30 cellular contexts compared by ENCODE assay signal in genomic region chr1:22660716-22661241, GRCh38. TPM values are rescaled to one million over a fixed set of nuclear protein-coding genes. Genes with fewer than 3 reads are reported as not detected.
A peak's percentile ranks its signal among the peaks of the same experiment; 100 is the strongest.
DNase-seq lines count a peak whose midpoint lies in the region; ATAC-seq, FAIRE-seq and TF ChIP-seq lines count a peak whose summit lies in the region.
"Had no signal": no experiment of that assay in that cellular context is flagged by ENCODE, and none has a peak within 500 bp of the region (broad histone marks: within the 10 kb centered on the region; RNA-seq: fewer than 3 reads in every experiment).

No MANE protein-coding gene starts in this region.

- H4K20me1 ChIP-seq in K562 (replicated peaks; ENCODE audit: control insufficient read depth, insufficient read depth, low read length) (peaks cover 6% of the 10 kb centered on the region), osteoblast (ENCODE audit: insufficient read depth, low read length) (no peaks in the 10 kb centered on the region)
- H4K20me1 ChIP-seq: BLaER1 had no signal

- H3K79me2 ChIP-seq in K562 (ENCODE audit: control insufficient read depth, insufficient read depth, low read length) = no peaks in the 10 kb centered on the region
- no peaks in the 10 kb centered on the region for H3K79me2 ChIP-seq in osteoblast (ENCODE audit: insufficient read depth, low read length)

- intact Hi-C loops in K562 (cut with micrococcal nuclease) = no loop called here

- in situ Hi-C loops in K562 (cut with MboI) = no loop called here

- TF ChIP-seq CTCF in HEK293 (tag by site-specific recombination; IDR thresholded peaks at IDR 0.05) (no peak), K562 (IDR thresholded peaks at IDR 0.05 in 2 of 3, conservative IDR thresholded peaks at IDR 0.05 in 1 of 3; ENCODE audit: insufficient read depth in 2 of 3, low read depth in 1 of 3, low read length in 3 of 3) (no peak), osteoblast (IDR thresholded peaks at IDR 0.05; ENCODE audit: extremely low read depth, low read depth, low read length) (no peak), progenitor cell of endocrine pancreas (IDR thresholded peaks at IDR 0.05; ENCODE audit: unreplicated experiment) (no peak)

- no peak for ATAC-seq in K562
- ATAC-seq: GM12878 had no signal

- H3K27ac ChIP-seq in HEK293 (ENCODE audit: extremely low read depth, low read depth, low read length) = no peak overlapping the region
- no peak overlapping the region for H3K27ac ChIP-seq in K562 (ENCODE audit: extremely low read depth, low read depth, low read length)
- H3K27ac ChIP-seq in osteoblast (ENCODE audit: low read depth, low read length) = no peak overlapping the region
- H3K27ac ChIP-seq: BLaER1 had no signal

- TF ChIP-seq RAD21 in K562 (CRISPR knock-in tag; conservative IDR thresholded peaks at IDR 0.05 in 1 of 2, IDR thresholded peaks at IDR 0.05 in 1 of 2) = no peak

- no peak overlapping the region for H3K27ac Mint-ChIP-seq in progenitor cell of endocrine pancreas
- H3K27ac Mint-ChIP-seq: CD14-positive monocyte; CD4-positive, alpha-beta memory T cell; CD4-positive, CD25-positive, alpha-beta regulatory T cell; CD8-positive, alpha-beta memory T cell had no signal

- no peak for TF ChIP-seq EP300 in K562 (IDR thresholded peaks at IDR 0.05; ENCODE audit: low read length)

- H3K9me3 Mint-ChIP-seq in progenitor cell of endocrine pancreas (ENCODE audit: low read depth) = no peaks in the 10 kb centered on the region
- H3K9me3 Mint-ChIP-seq: CD8-positive, alpha-beta memory T cell had no signal

- DNase-seq in K562 (ENCODE audit: extremely low read depth in 1 of 4, low spot score in 3 of 4) (no peak), osteoblast (ENCODE audit: insufficient read length, low spot score, missing footprints) (peak; percentile 69), progenitor cell of endocrine pancreas (ENCODE audit: low spot score, unreplicated experiment) (no peak), NCI-H82 treated with DMSO at 0.1 percent for 48 hours (lab: John Stamatoyannopoulos, UW; ENCODE audit: unreplicated experiment) (no peak)
- DNase-seq: 8988T; ACHN; BE2C; C1 segment of cervical spinal cord; CD4-positive, alpha-beta memory T cell; CD4-positive, CD25-positive, alpha-beta regulatory T cell; CD8-positive, alpha-beta memory T cell; COR-L47; DMS 273 treated with DMSO at 0.1 percent for 48 hours; DMS153; DMS53; DMS79; DND-41; EL; GDM1 had no signal

- H2AFZ ChIP-seq in K562 (ENCODE audit: low read depth, low read length) = no peak overlapping the region
- H2AFZ ChIP-seq in osteoblast (ENCODE audit: low read length) = no peak overlapping the region

- H3K4me1 ChIP-seq in HEK293 (ENCODE audit: control insufficient read depth, insufficient read depth, low read length) (no peaks in the 10 kb centered on the region), K562 (replicated peaks in 1 of 2; ENCODE audit: control insufficient read depth in 2 of 2, insufficient read depth in 2 of 2, low read length in 2 of 2) (peaks cover 0 to 4% of the 10 kb centered on the region in 2 experiments; a peak in 1 of 5 replicates), osteoblast (ENCODE audit: insufficient read depth, low read length) (no peaks in the 10 kb centered on the region)
- H3K4me1 ChIP-seq: BE2C, BLaER1 had no signal

- peaks cover 3 to 31% of the 10 kb centered on the region in 2 experiments; a peak in 4 of 5 replicates for H3K27me3 ChIP-seq in K562 (ENCODE audit: control insufficient read depth in 2 of 2, insufficient read depth in 2 of 2, low read length in 2 of 2)
- peaks cover 23% of the 10 kb centered on the region for H3K27me3 ChIP-seq in osteoblast (ENCODE audit: insufficient read depth, low read length)
- H3K27me3 ChIP-seq: BE2C, BLaER1 had no signal

- H3K4me2 ChIP-seq in K562 (ENCODE audit: insufficient read depth, low read length) (no peak overlapping the region), osteoblast (ENCODE audit: insufficient read depth, low read length) (no peak overlapping the region)
- H3K4me2 ChIP-seq: BLaER1 had no signal

- H3K36me3 Mint-ChIP-seq in progenitor cell of endocrine pancreas (ENCODE audit: insufficient read depth) = no peaks in the 10 kb centered on the region
- H3K36me3 Mint-ChIP-seq: CD14-positive monocyte; CD4-positive, alpha-beta memory T cell; CD4-positive, CD25-positive, alpha-beta regulatory T cell had no signal

- no peak for TF ChIP-seq POLR2A in K562 (conservative IDR thresholded peaks at IDR 0.05)

- WGBS in K562 (ENCODE audit: insufficient coverage, low coverage, missing lambda C conversion rate) = 1% methylated on average over 18 of the region's 19 CpGs

- H3K4me3 ChIP-seq in HEK293 (ENCODE audit: low read depth, low read length) (no peak overlapping the region), K562 (no peak overlapping the region), osteoblast (ENCODE audit: insufficient read depth, low read length) (no peak overlapping the region)
- H3K4me3 ChIP-seq: BLaER1, GM12878 had no signal

- H3K9ac ChIP-seq in K562 (ENCODE audit: insufficient read depth in 1 of 2, low read depth in 2 of 2, low read length in 2 of 2) = no peak overlapping the region
- H3K9ac ChIP-seq: BLaER1 had no signal

- peaks cover 30% of the 10 kb centered on the region for H3K27me3 Mint-ChIP-seq in progenitor cell of endocrine pancreas

- H3K9me1 ChIP-seq in K562 (ENCODE audit: control insufficient read depth, insufficient read depth, low read length) = no peaks in the 10 kb centered on the region

- H3K9me3 ChIP-seq in HEK293 (ENCODE audit: control insufficient read depth, insufficient read depth, low read depth, low read length) (no peaks in the 10 kb centered on the region), K562 (replicated peaks; ENCODE audit: control insufficient read depth, insufficient read depth, low read depth, low read length) (no peaks in the 10 kb centered on the region), osteoblast (ENCODE audit: low read depth, low read length) (no peaks in the 10 kb centered on the region)
- H3K9me3 ChIP-seq: BE2C, BLaER1 had no signal

- no peak overlapping the region for H3K4me3 Mint-ChIP-seq in progenitor cell of endocrine pancreas (ENCODE audit: low read depth)
- H3K4me3 Mint-ChIP-seq: CD14-positive monocyte; CD4-positive, alpha-beta memory T cell; CD4-positive, CD25-positive, alpha-beta regulatory T cell; CD8-positive, alpha-beta memory T cell had no signal

- H3K36me3 ChIP-seq in HEK293 (ENCODE audit: control insufficient read depth in 2 of 2, insufficient read depth in 1 of 2, low read length in 2 of 2) (no peaks in the 10 kb centered on the region), K562 (ENCODE audit: control insufficient read depth, insufficient read depth, low read length) (no peaks in the 10 kb centered on the region), osteoblast (ENCODE audit: insufficient read depth, low read length) (no peaks in the 10 kb centered on the region)
- H3K36me3 ChIP-seq: BE2C, BLaER1 had no signal

- no TSS peak for BruUV-seq in K562 (replicated peaks; lab: Mats Ljungman, UMichigan)

- CTCF ChIA-PET in HEK293 (lab: Yijun Ruan, JAX) = no interaction called here
- CTCF ChIA-PET in K562 (lab: Yijun Ruan, JAX; ENCODE audit: low intra/inter-chr PET ratio) = no interaction called here

- POLR2A ChIA-PET in HEK293 (lab: Yijun Ruan, JAX) = no interaction called here
- POLR2A ChIA-PET in K562 (lab: Yijun Ruan, JAX) = no interaction called here

- no peaks in the 10 kb centered on the region for H3K4me1 Mint-ChIP-seq in progenitor cell of endocrine pancreas (ENCODE audit: low read depth)
- H3K4me1 Mint-ChIP-seq: CD14-positive monocyte; CD4-positive, alpha-beta memory T cell; CD4-positive, CD25-positive, alpha-beta regulatory T cell; CD8-positive, alpha-beta memory T cell had no signal

- FAIRE-seq in K562 (lab: Jason Lieb, UNC) = no peak
- FAIRE-seq: A204.1, GM12878, GM12892, GM18507 had no signal

RNA-seq across cellular contexts. Expression of gene C1QB, which starts 7.7 kb away (rescaled TPM):
- total RNA-seq in K562 (2011; cell fraction: chromatin; rRNA removed; ENCODE audit: low replicate concordance) = not detected in 2 replicates
- total RNA-seq in K562 (2011; cell fraction: nucleolus; rRNA removed) = not detected in 2 replicates
- not detected in 2 replicates for total RNA-seq in K562 (2011; cell fraction: nucleoplasm; rRNA removed)
- total RNA-seq in K562 (2014; rRNA removed) = not detected in 2 replicates
- total RNA-seq in K562 (2014; rRNA removed; fragmentation: Illumina TruSeq; extraction: Trizol) = not detected in 2 replicates
- not detected in 2 replicates for total RNA-seq in K562 (2015; rRNA removed; fragmentation: Illumina TruSeq; extraction: Trizol)
- total RNA-seq in K562 (2021) = 0.51 and 0.55 TPM in 2 replicates
- not detected in 2 replicates for polyA plus RNA-seq in K562 (2011; rRNA removed)
- polyA plus RNA-seq in K562 (2011; cell fraction: cytosol; rRNA removed) = not detected in 2 replicates
- polyA plus RNA-seq in K562 (2011; cell fraction: nucleus; rRNA removed) = not detected in 2 replicates
- not detected in 2 replicates for polyA plus RNA-seq in K562 (2012)
- not detected in 2 replicates for polyA plus RNA-seq in K562 (2014; fragmentation: Illumina TruSeq; extraction: Trizol)
- not detected for polyA plus RNA-seq in K562 (2014; fragmentation: Nextera tagmentation; extraction: Ambion mirVana)
- not detected in 2 replicates for polyA plus RNA-seq in K562 (2014; rRNA removed)
- polyA minus RNA-seq in K562 (2011; rRNA and poly(A)+ RNA removed) = not detected in 2 replicates
- not detected in 2 replicates for polyA minus RNA-seq in K562 (2011; cell fraction: cytosol; rRNA and poly(A)+ RNA removed)
- polyA minus RNA-seq in K562 (2011; cell fraction: nucleus; rRNA and poly(A)+ RNA removed) = not detected in 2 replicates
- 0.72 TPM in 1 of 2 replicates, not detected in the other for total RNA-seq in osteoblast
- not detected in 2 replicates for total RNA-seq in progenitor cell of endocrine pancreas
- total RNA-seq: A673; CD4-positive, CD25-positive, alpha-beta regulatory T cell; Daoy; G401 had no signal
- polyA plus RNA-seq: AG04450; CD4-positive, alpha-beta memory T cell; CD4-positive, CD25-positive, alpha-beta regulatory T cell; CD8-positive, alpha-beta memory T cell; GM12878 had no signal

RNA-seq across cellular contexts. Expression of gene C1QC, which starts 17.3 kb away (rescaled TPM):
- total RNA-seq in K562 (2011; cell fraction: chromatin; rRNA removed; ENCODE audit: low replicate concordance) = not detected in 2 replicates
- total RNA-seq in K562 (2011; cell fraction: nucleolus; rRNA removed) = not detected in 2 replicates
- total RNA-seq in K562 (2011; cell fraction: nucleoplasm; rRNA removed) = not detected in 2 replicates
- not detected in 2 replicates for total RNA-seq in K562 (2014; rRNA removed)
- not detected in 2 replicates for total RNA-seq in K562 (2014; rRNA removed; fragmentation: Illumina TruSeq; extraction: Trizol)
- not detected in 2 replicates for total RNA-seq in K562 (2015; rRNA removed; fragmentation: Illumina TruSeq; extraction: Trizol)
- 0.47 and 0.69 TPM in 2 replicates for total RNA-seq in K562 (2021)
- polyA plus RNA-seq in K562 (2011; rRNA removed) = not detected in 2 replicates
- polyA plus RNA-seq in K562 (2011; cell fraction: cytosol; rRNA removed) = not detected in 2 replicates
- polyA plus RNA-seq in K562 (2011; cell fraction: nucleus; rRNA removed) = not detected in 2 replicates
- polyA plus RNA-seq in K562 (2012) = not detected in 2 replicates
- not detected in 2 replicates for polyA plus RNA-seq in K562 (2014; fragmentation: Illumina TruSeq; extraction: Trizol)
- polyA plus RNA-seq in K562 (2014; fragmentation: Nextera tagmentation; extraction: Ambion mirVana) = not detected
- polyA plus RNA-seq in K562 (2014; rRNA removed) = not detected in 2 replicates
- not detected in 2 replicates for polyA minus RNA-seq in K562 (2011; rRNA and poly(A)+ RNA removed)
- polyA minus RNA-seq in K562 (2011; cell fraction: cytosol; rRNA and poly(A)+ RNA removed) = not detected in 2 replicates
- not detected in 2 replicates for polyA minus RNA-seq in K562 (2011; cell fraction: nucleus; rRNA and poly(A)+ RNA removed)
- total RNA-seq in osteoblast = 2.2 TPM in 1 of 2 replicates, not detected in the other
- not detected in 2 replicates for total RNA-seq in progenitor cell of endocrine pancreas
- total RNA-seq: A673; CD4-positive, CD25-positive, alpha-beta regulatory T cell; Daoy; G401 had no signal
- polyA plus RNA-seq: AG04450; CD4-positive, alpha-beta memory T cell; CD4-positive, CD25-positive, alpha-beta regulatory T cell; CD8-positive, alpha-beta memory T cell; GM12878 had no signal

RNA-seq across cellular contexts. Expression of gene C1QA, which starts 24.4 kb away (rescaled TPM):
- not detected in 2 replicates for total RNA-seq in K562 (2011; cell fraction: chromatin; rRNA removed; ENCODE audit: low replicate concordance)
- total RNA-seq in K562 (2011; cell fraction: nucleolus; rRNA removed) = not detected in 2 replicates
- total RNA-seq in K562 (2011; cell fraction: nucleoplasm; rRNA removed) = not detected in 2 replicates
- total RNA-seq in K562 (2014; rRNA removed) (not detected in 2 replicates), K562 (2014; rRNA removed; fragmentation: Illumina TruSeq; extraction: Trizol) (not detected in 2 replicates), K562 (2015; rRNA removed; fragmentation: Illumina TruSeq; extraction: Trizol) (not detected in 2 replicates), K562 (2021) (0.71 and 0.94 TPM in 2 replicates), osteoblast (1.1 TPM in 1 of 2 replicates, not detected in the other), progenitor cell of endocrine pancreas (not detected in 2 replicates)
- polyA plus RNA-seq in K562 (2011; rRNA removed) (not detected in 2 replicates), K562 (2014; fragmentation: Illumina TruSeq; extraction: Trizol) (not detected in 2 replicates), K562 (2014; fragmentation: Nextera tagmentation; extraction: Ambion mirVana) (not detected), K562 (2014; rRNA removed) (not detected in 2 replicates)
- not detected in 2 replicates for polyA plus RNA-seq in K562 (2011; cell fraction: cytosol; rRNA removed)
- not detected in 2 replicates for polyA plus RNA-seq in K562 (2011; cell fraction: nucleus; rRNA removed)
- polyA plus RNA-seq in K562 (2012) = not detected in 2 replicates
- polyA minus RNA-seq in K562 (2011; rRNA and poly(A)+ RNA removed) = not detected in 2 replicates
- not detected in 2 replicates for polyA minus RNA-seq in K562 (2011; cell fraction: cytosol; rRNA and poly(A)+ RNA removed)
- polyA minus RNA-seq in K562 (2011; cell fraction: nucleus; rRNA and poly(A)+ RNA removed) = not detected in 2 replicates
- total RNA-seq: A673; CD4-positive, CD25-positive, alpha-beta regulatory T cell; Daoy; G401 had no signal
- polyA plus RNA-seq: AG04450; CD4-positive, alpha-beta memory T cell; CD4-positive, CD25-positive, alpha-beta regulatory T cell; CD8-positive, alpha-beta memory T cell; GM12878 had no signal

RNA-seq across cellular contexts. Expression of gene EPHB2, which starts 49.9 kb away (rescaled TPM):
- total RNA-seq in K562 (2011; cell fraction: chromatin; rRNA removed; ENCODE audit: low replicate concordance) = 0.23 TPM in 1 of 2 replicates, not detected in the other
- not detected in 2 replicates for total RNA-seq in K562 (2011; cell fraction: nucleolus; rRNA removed)
- total RNA-seq in K562 (2011; cell fraction: nucleoplasm; rRNA removed) = not detected in 2 replicates
- total RNA-seq in K562 (2014; rRNA removed) (not detected in 2 replicates), K562 (2014; rRNA removed; fragmentation: Illumina TruSeq; extraction: Trizol) (not detected in 2 replicates), K562 (2015; rRNA removed; fragmentation: Illumina TruSeq; extraction: Trizol) (not detected in 2 replicates), K562 (2021) (not detected in 2 replicates), osteoblast (8.7 and 14.7 TPM in 2 replicates), progenitor cell of endocrine pancreas (64.2 and 69.4 TPM in 2 replicates)
- polyA plus RNA-seq in K562 (2011; rRNA removed) (0.05 TPM in 1 of 2 replicates, not detected in the other), K562 (2014; fragmentation: Illumina TruSeq; extraction: Trizol) (not detected in 2 replicates), K562 (2014; fragmentation: Nextera tagmentation; extraction: Ambion mirVana) (not detected), K562 (2014; rRNA removed) (not detected in 2 replicates)
- polyA plus RNA-seq in K562 (2011; cell fraction: cytosol; rRNA removed) = 0.03 TPM in 1 of 2 replicates, not detected in the other
- not detected in 2 replicates for polyA plus RNA-seq in K562 (2011; cell fraction: nucleus; rRNA removed)
- polyA plus RNA-seq in K562 (2012) = 0.03 and 0.18 TPM in 2 replicates
- polyA minus RNA-seq in K562 (2011; rRNA and poly(A)+ RNA removed) = not detected in 2 replicates
- not detected in 2 replicates for polyA minus RNA-seq in K562 (2011; cell fraction: cytosol; rRNA and poly(A)+ RNA removed)
- not detected in 2 replicates for polyA minus RNA-seq in K562 (2011; cell fraction: nucleus; rRNA and poly(A)+ RNA removed)
- total RNA-seq: CD4-positive, CD25-positive, alpha-beta regulatory T cell had no signal
- polyA plus RNA-seq: CD4-positive, alpha-beta memory T cell; CD4-positive, CD25-positive, alpha-beta regulatory T cell; CD8-positive, alpha-beta memory T cell had no signal

Comparison
In these comparisons a context has a peak if more than half of its experiments do, and no peak if none do; other contexts are left out.
1. Of the 44 proteins assayed by ChIP-seq in both K562 and HEK293: peak only in K562: none; only in HEK293: none; in both: PRDM10; in neither: 43.